In genomic region chr4:5888222-5888701, GRCh38 we compare ENCODE assay signal across 9 cellular contexts. TPM values are rescaled to one million over a fixed set of nuclear protein-coding genes. Genes with fewer than 3 reads are reported as not detected.
DNase-seq lines count a peak whose midpoint lies in the region; ATAC-seq and TF ChIP-seq lines count a peak whose summit lies in the region.
"Had no signal": no experiment of that assay in that cellular context is flagged by ENCODE, and none has a peak within 500 bp of the region (broad histone marks: within the 10 kb centered on the region; RNA-seq: fewer than 3 reads in every experiment).

No MANE protein-coding gene starts in this region.

- H3K27ac Mint-ChIP-seq in Caco-2 (ENCODE audit: unreplicated experiment) = no peak overlapping the region

- ATAC-seq in GM21381 (IDR thresholded peaks at IDR 0.05; ENCODE audit: unreplicated experiment) (no peak), HG03378 (IDR thresholded peaks at IDR 0.05; ENCODE audit: unreplicated experiment) (no peak)

- H3K36me3 Mint-ChIP-seq in Caco-2 (ENCODE audit: insufficient read depth, unreplicated experiment) = no peaks in the 10 kb centered on the region

- no peak for TF ChIP-seq EP300 in esophagus muscularis mucosa (IDR thresholded peaks at IDR 0.05)
- TF ChIP-seq EP300 in ovary (IDR thresholded peaks at IDR 0.05) = no peak

- no peaks in the 10 kb centered on the region for H3K4me1 Mint-ChIP-seq in Caco-2 (ENCODE audit: low read depth, unreplicated experiment)

- H3K36me3 ChIP-seq in Caco-2 (ENCODE audit: control insufficient read depth, insufficient read depth, low read length) (no peaks in the 10 kb centered on the region), esophagus muscularis mucosa (no peaks in the 10 kb centered on the region), ovary (no peaks in the 10 kb centered on the region)

- no peaks in the 10 kb centered on the region for H3K9me3 Mint-ChIP-seq in Caco-2 (ENCODE audit: unreplicated experiment)

- TF ChIP-seq POLR2A in esophagus muscularis mucosa (IDR thresholded peaks at IDR 0.05; ENCODE audit: low read depth) (no peak), ovary (IDR thresholded peaks at IDR 0.05) (no peak)

- H3K4me1 ChIP-seq in Caco-2 (no peaks in the 10 kb centered on the region), esophagus muscularis mucosa (peaks cover 21 to 60% (median 47%) of the 10 kb centered on the region in 4 donors), ovary (ENCODE audit: insufficient read depth) (peaks cover 4% of the 10 kb centered on the region)

- TF ChIP-seq CTCF in Caco-2 (IDR thresholded peaks at IDR 0.05; ENCODE audit: insufficient read depth in 1 of 2, low read depth in 1 of 2, low read length in 1 of 2, severe bottlenecking in 1 of 2, unreplicated experiment in 1 of 2) = no peak
- no peak for TF ChIP-seq CTCF in esophagus muscularis mucosa (IDR thresholded peaks at IDR 0.05)
- TF ChIP-seq CTCF in ovary (IDR thresholded peaks at IDR 0.05) = no peak

- peak overlapping the region; percentile 70 for H3K4me3 Mint-ChIP-seq in Caco-2 (ENCODE audit: unreplicated experiment)

- CTCF ChIA-PET in Caco-2 (lab: Charles Lee) = no interaction called here

- peaks cover 15% of the 10 kb centered on the region for H3K27me3 Mint-ChIP-seq in Caco-2 (ENCODE audit: insufficient read depth, unreplicated experiment)

- no peak overlapping the region for H3K27ac ChIP-seq in esophagus muscularis mucosa (replicated peaks in 1 of 4)
- no peak overlapping the region for H3K27ac ChIP-seq in ovary

- H3K27me3 ChIP-seq in Caco-2 (replicated peaks; ENCODE audit: control insufficient read depth, insufficient read depth, low read length) (no peaks in the 10 kb centered on the region), esophagus muscularis mucosa (peaks cover 6 to 90% (median 55%) of the 10 kb centered on the region in 4 donors), ovary (peaks cover 5% of the 10 kb centered on the region)

- DNase-seq in Caco-2 = no peak
- DNase-seq in NCI-H2196 (lab: John Stamatoyannopoulos, UW; ENCODE audit: unreplicated experiment) = peak; percentile 77
- DNase-seq in esophagus muscularis mucosa (ENCODE audit: extremely low spot score) = no peak
- peak in 1 of 5 donors; percentile 42 for DNase-seq in ovary
- no peak for DNase-seq in pons (ENCODE audit: low spot score)
- DNase-seq in activated CD8-positive, alpha-beta memory T cell treated with anti-CD3 and anti-CD28 coated beads, Interleukin-2, amount 50 U/mL, for 4 hours = no peak
- DNase-seq: activated effector memory CD4-positive, alpha-beta T cell treated with Interleukin-2 at 50 U/mL for 16 hours had no signal

- WGBS in esophagus muscularis mucosa = 1% methylated on average over 39 of the region's 59 CpGs
- 0 to 2% (median 1%) methylated on average over 29 to 59 of the region's 59 CpGs for WGBS in ovary, 3 donors

- POLR2A ChIA-PET in Caco-2 (lab: Charles Lee) = no interaction called here

- H3K4me3 ChIP-seq in Caco-2 (ENCODE audit: low read depth, low read length) = no peak overlapping the region
- H3K4me3 ChIP-seq in esophagus muscularis mucosa = peak overlapping the region; percentile 52 to 61 (median 54)
- peak overlapping the region; percentile 50 for H3K4me3 ChIP-seq in ovary

- intact Hi-C loops in Caco-2 (cut with micrococcal nuclease; ENCODE audit: unreplicated experiment) (no loop called here), esophagus muscularis mucosa (cut with DNase I) (no loop called here), ovary (cut with DNase I) (no loop called here)

- no TSS peak for BruUV-seq in Caco-2 (replicated peaks; lab: Mats Ljungman, UMichigan)

- no peaks in the 10 kb centered on the region for H3K9me3 ChIP-seq in Caco-2
- no peaks in the 10 kb centered on the region for H3K9me3 ChIP-seq in esophagus muscularis mucosa
- no peaks in the 10 kb centered on the region for H3K9me3 ChIP-seq in ovary

RNA-seq across cellular contexts. Expression of gene CRMP1, which starts 4.6 kb away (rescaled TPM):
- not detected in 2 replicates for total RNA-seq in Caco-2 (2022)
- 1 to 10 TPM; 1.2 to 4.0 (median 2.3) TPM for total RNA-seq in esophagus muscularis mucosa
- 1 to 10 TPM; 1.2 to 5.5 (median 4.2) TPM for total RNA-seq in ovary
- polyA plus RNA-seq in ovary = 1 to 10 TPM; 3.6 to 4.9 TPM
